Comparison of ENCODE assay signal across 8 cellular contexts in genomic region chr22:46088541-46089311, GRCh38.
DNase-seq lines count a peak whose midpoint lies in the region; ATAC-seq, FAIRE-seq and TF ChIP-seq lines count a peak whose summit lies in the region.

No MANE protein-coding gene starts in this region.

- H3F3A ChIP-seq in GM23248 (ENCODE audit: insufficient read depth): peaks cover 82% of the 10 kb centered on the region

- H3K36me3 ChIP-seq in GM23248 (ENCODE audit: low read depth) (peaks cover 41% of the 10 kb centered on the region; the same call in 1 of the 2 replicates), keratinocyte (ENCODE audit: control insufficient read depth in 2 of 2, extremely low read depth in 1 of 2, insufficient read depth in 2 of 2, low read length in 2 of 2) (peaks cover 23 to 73% of the 10 kb centered on the region in 2 experiments), small intestine (ENCODE audit: control insufficient read depth in 2 of 2, insufficient read depth in 2 of 2, low read length in 2 of 2) (no peaks in the 10 kb centered on the region)

- FAIRE-seq in keratinocyte (lab: Jason Lieb, UNC) (no peak), small intestine (lab: Jason Lieb, UNC) (no peak)

- TF ChIP-seq CTCF in cardiac fibroblast (IDR thresholded peaks at IDR 0.05; ENCODE audit: low read depth, low read length) (no peak), keratinocyte (optimal IDR thresholded peaks at IDR 0.05 in 1 of 3, IDR thresholded peaks at IDR 0.05 in 1 of 3, conservative IDR thresholded peaks at IDR 0.05 in 1 of 3; ENCODE audit: extremely low read depth in 1 of 3, insufficient read depth in 2 of 3, low read length in 3 of 3) (no peak)

- H3K27ac ChIP-seq in GM23248: peak overlapping the region; percentile 99
- H3K27ac ChIP-seq in keratinocyte (ENCODE audit: control insufficient read depth, insufficient read depth, low read length): peak overlapping the region; percentile 80
- H3K27ac ChIP-seq in small intestine (ENCODE audit: low read depth in 1 of 2, low read length in 1 of 2): peak overlapping the region; percentile 32 to 86

- no peaks in the 10 kb centered on the region for H3K9me2 ChIP-seq in GM23248 (ENCODE audit: insufficient read depth)

- DNase-seq in GM23248: peak; percentile 91
- DNase-seq in cardiac fibroblast (ENCODE audit: low read depth in 2 of 2): peak; percentile 70 to 84
- DNase-seq in keratinocyte (ENCODE audit: low read depth, low spot score): no peak
- DNase-seq in small intestine: no peak
- DNase-seq in DMS79 (lab: John Stamatoyannopoulos, UW): no peak
- no peak for DNase-seq in NCI-H2081 treated with DMSO at 0.1 percent for 48 hours (lab: John Stamatoyannopoulos, UW)
- DNase-seq in stimulated activated CD4-positive, alpha-beta T cell treated with anti-CD3 and anti-CD28 coated beads, Interleukin-4, amount 100 ng/mL, for 24 hours: no peak

- H2AFZ ChIP-seq in GM23248: no peak overlapping the region
- no peak overlapping the region for H2AFZ ChIP-seq in keratinocyte (ENCODE audit: control insufficient read depth, low read length)

- H3K27me3 ChIP-seq in GM23248 (replicated peaks; ENCODE audit: insufficient read depth): no peaks in the 10 kb centered on the region
- H3K27me3 ChIP-seq in keratinocyte (ENCODE audit: control insufficient read depth, extremely low read depth, insufficient read depth, low read length): no peaks in the 10 kb centered on the region
- no peaks in the 10 kb centered on the region for H3K27me3 ChIP-seq in small intestine (ENCODE audit: control insufficient read depth in 2 of 2, insufficient read depth in 2 of 2, low read length in 2 of 2)

- peaks cover 4% of the 10 kb centered on the region for H3K9me1 ChIP-seq in keratinocyte (ENCODE audit: control insufficient read depth, extremely low read depth, insufficient read depth, low read length)

- H3K4me3 ChIP-seq in GM23248 (peak overlapping the region; percentile 97), cardiac fibroblast (replicated peaks in 1 of 2; ENCODE audit: low read depth in 2 of 2, low read length in 2 of 2) (peak overlapping the region in 1 of 2 donors; percentile 72), keratinocyte (ENCODE audit: control insufficient read depth in 2 of 3, extremely low read depth in 1 of 3, insufficient read depth in 2 of 3, low read depth in 1 of 3, low read length in 3 of 3) (peak overlapping the region; percentile 51 to 96 (median 95)), small intestine (ENCODE audit: low read depth in 1 of 2, low read length in 2 of 2) (no peak overlapping the region)

- no peaks in the 10 kb centered on the region for H3K9me3 ChIP-seq in GM23248 (ENCODE audit: low read depth)
- H3K9me3 ChIP-seq in keratinocyte (ENCODE audit: control insufficient read depth, low read depth, low read length): no peaks in the 10 kb centered on the region
- H3K9me3 ChIP-seq in small intestine (ENCODE audit: control insufficient read depth, low read depth): no peaks in the 10 kb centered on the region

- peak overlapping the region; percentile 96 for H3K4me2 ChIP-seq in GM23248 (ENCODE audit: unreplicated experiment)
- H3K4me2 ChIP-seq in keratinocyte (ENCODE audit: control insufficient read depth, extremely low read depth, insufficient read depth, low read depth, low read length): peak overlapping the region; percentile 81

- no peaks in the 10 kb centered on the region; the same call in 1 of the 2 replicates for H4K20me1 ChIP-seq in GM23248 (ENCODE audit: insufficient read depth)
- peaks cover 51% of the 10 kb centered on the region for H4K20me1 ChIP-seq in keratinocyte (ENCODE audit: control insufficient read depth, extremely low read depth, insufficient read depth, low read length)

- peaks cover 100% of the 10 kb centered on the region for H3K79me2 ChIP-seq in GM23248 (ENCODE audit: insufficient read depth)
- H3K79me2 ChIP-seq in keratinocyte (ENCODE audit: control insufficient read depth, insufficient read depth, low read length): peaks cover 100% of the 10 kb centered on the region

- peaks cover 75% of the 10 kb centered on the region for H3K4me1 ChIP-seq in GM23248 (ENCODE audit: insufficient read depth)
- H3K4me1 ChIP-seq in keratinocyte (ENCODE audit: control insufficient read depth, extremely low read depth, insufficient read depth, low read length): peaks cover 82% of the 10 kb centered on the region
- peaks cover 8 to 10% of the 10 kb centered on the region in 2 donors for H3K4me1 ChIP-seq in small intestine (ENCODE audit: control insufficient read depth in 2 of 2, insufficient read depth in 1 of 2, low read depth in 1 of 2, low read length in 1 of 2)

- no peak for ATAC-seq in GM21528 (IDR thresholded peaks at IDR 0.05; ENCODE audit: low FRiP score, unreplicated experiment)

- peak overlapping the region; percentile 99 for H3K9ac ChIP-seq in GM23248
- H3K9ac ChIP-seq in keratinocyte (ENCODE audit: control insufficient read depth, extremely low read depth, insufficient read depth, low read length): peak overlapping the region; percentile 99

- WGBS in GM23248 (ENCODE audit: low coverage in 1 of 2, low lambda C conversion rate in 2 of 2, missing lambda C conversion rate in 2 of 2), 2 experiments: 3 to 4% methylated on average over 25 of the region's 25 CpGs
- 62 to 85% (median 73%) methylated on average over 23 to 25 of the region's 25 CpGs for WGBS in small intestine, 3 donors

- in situ Hi-C loops in GM23248 (cut with MboI): loop anchor here (10.0 kb wide), 1 partner anchor 84 kb away; no protein-coding TSS in a partner anchor

- dilution Hi-C loops in keratinocyte (cut with MboI; ENCODE audit: extremely low pct_ligation_motif_present, low sequenced_read_pairs): no loop called here

Comparison
In these comparisons a context has a peak if more than half of its experiments do, and no peak if none do; other contexts are left out.
1. DNase-seq: peak in GM23248 (single experiment) and cardiac fibroblast (2 of 2); none in keratinocyte (single experiment), small intestine (single experiment), DMS79 (single experiment), NCI-H2081 treated with DMSO at 0.1 percent for 48 hours (single experiment) and stimulated activated CD4-positive, alpha-beta T cell treated with anti-CD3 and anti-CD28 coated beads, Interleukin-4, amount 100 ng/mL, for 24 hours (single experiment).
2. H3K4me3 ChIP-seq: peak in GM23248 (single experiment) and keratinocyte (3 of 3); none in small intestine (0 of 2).
3. Peak in every context shown above with its lines, with median percentiles within 50 percentile points of each other: H3K27ac ChIP-seq.